In genomic region chr7:4066626-4067475, GRCh38 we compare ENCODE assay signal across 16 cellular contexts.
"Had no signal": no experiment of that assay in that cellular context is flagged by ENCODE, and none has a peak within 500 bp of the region (broad histone marks: within the 10 kb centered on the region; RNA-seq: fewer than 3 reads in every experiment).

No MANE protein-coding gene starts in this region.

- DNase-seq: activated B cell treated with CpG ODN at 0.5 μM for 24 hours; activated CD4-positive, alpha-beta T cell treated with anti-CD3 and anti-CD28 coated beads for 48 hours; activated CD8-positive, alpha-beta memory T cell treated with anti-CD3 and anti-CD28 coated beads, Interleukin-2, amount 50 U/mL, for 48 hours; activated CD8-positive, alpha-beta T cell treated with anti-CD3 and anti-CD28 coated beads for 36 hours; activated gamma-delta T cell treated with Interleukin-2 at 50 U/mL for 16 hours; amniotic stem cell; body of pancreas; effector memory CD4-positive, alpha-beta T cell; left ventricle myocardium inferior; mesenchymal stem cell; natural killer cell; ovary; stimulated activated CD4-positive, alpha-beta T cell treated with anti-CD3 and anti-CD28 coated beads, Interleukin-2, amount 100 ng/mL, for 48 hours; stimulated activated naive B cell treated with anti-CD40 and anti-IgM and Interleukin-4, amounts not matched to agents 10 μg/mL and 1 μg/mL and 100 μg/mL, for 72 hours; T-helper 17 cell had no signal

- H3K27ac ChIP-seq: body of pancreas, left ventricle myocardium inferior, ovary, tibial nerve had no signal

- H3K9me3 ChIP-seq: body of pancreas, left ventricle myocardium inferior, ovary, tibial nerve had no signal

- H3K4me3 ChIP-seq: body of pancreas, left ventricle myocardium inferior, ovary, tibial nerve had no signal

- H3K4me1 ChIP-seq: body of pancreas, left ventricle myocardium inferior, tibial nerve had no signal

- H3K36me3 ChIP-seq: left ventricle myocardium inferior, ovary had no signal

- ATAC-seq: activated CD8-positive, alpha-beta T cell treated with anti-CD3 and anti-CD28 coated beads for 36 hours; body of pancreas; natural killer cell; T-helper 17 cell had no signal

- H3K27me3 ChIP-seq: body of pancreas, ovary, tibial nerve had no signal
